ENCODE assay signal across 1 cellular context in genomic region chr5:65480306-65480865, GRCh38.
A peak's percentile ranks its signal among the peaks of the same experiment; 100 is the strongest.
TF ChIP-seq lines count a peak whose summit lies in the region.

No MANE protein-coding gene starts in this region.

TF ChIP-seq in HepG2, 621 proteins besides CTCF, POLR2A, EP300 and RAD21 (continued from another document):
- TF ChIP-seq ZNF609 (CRISPR knock-in tag; IDR thresholded peaks at IDR 0.05; ENCODE audit: borderline replicate concordance) (peak; percentile 17; the same call in 1 of the 2 replicates), PPARG (CRISPR knock-in tag; conservative IDR thresholded peaks at IDR 0.05) (0 out of 2 replicates have a peak, but pooled peaks have one; percentile 17), FOXP4 (CRISPR knock-in tag; IDR thresholded peaks at IDR 0.05) (0 out of 2 replicates have a peak, but pooled peaks have one; percentile 10), NCOR1 (IDR thresholded peaks at IDR 0.05; ENCODE audit: borderline replicate concordance, low read length) (peak; percentile 78; the same call in 1 of the 2 replicates), ZSCAN30 (CRISPR knock-in tag; IDR thresholded peaks at IDR 0.05) (no peak), ATF7 (IDR thresholded peaks at IDR 0.05) (no peak), ATF7 (CRISPR knock-in tag; IDR thresholded peaks at IDR 0.05) (0 out of 2 replicates have a peak, but pooled peaks have one; percentile 22), FLYWCH1 (CRISPR knock-in tag; IDR thresholded peaks at IDR 0.05) (no peak), SETDB1 (CRISPR knock-in tag; IDR thresholded peaks at IDR 0.05; ENCODE audit: borderline replicate concordance) (no peak), RXRB (CRISPR knock-in tag; IDR thresholded peaks at IDR 0.05; ENCODE audit: borderline replicate concordance) (peak; percentile 36; the same call in 1 of the 2 replicates), ZBTB44 (CRISPR knock-in tag; IDR thresholded peaks at IDR 0.05) (no peak), PBX2 (CRISPR knock-in tag; IDR thresholded peaks at IDR 0.05) (no peak), ZNF543 (CRISPR knock-in tag; IDR thresholded peaks at IDR 0.05) (0 out of 2 replicates have a peak, but pooled peaks have one; percentile 30), NR2C2 (CRISPR knock-in tag; IDR thresholded peaks at IDR 0.05; ENCODE audit: borderline replicate concordance) (peak; percentile 26; the same call in 1 of the 2 replicates), TBX2 (CRISPR knock-in tag; IDR thresholded peaks at IDR 0.05; ENCODE audit: borderline replicate concordance) (0 out of 2 replicates have a peak, but pooled peaks have one; percentile 15), SKI (IDR thresholded peaks at IDR 0.05; ENCODE audit: partially characterized antibody) (peak; percentile 75)
TF ChIP-seq in HepG2: peak in this region for 46.
